In genomic region chr13:19818223-19818842, GRCh38 we compare ENCODE assay signal across 8 cellular contexts. TPM values are rescaled to one million over a fixed set of nuclear protein-coding genes. Genes with fewer than 3 reads are reported as not detected.
DNase-seq lines count a peak whose midpoint lies in the region; ATAC-seq and TF ChIP-seq lines count a peak whose summit lies in the region.

No MANE protein-coding gene starts in this region.

- ATAC-seq in activated CD4-positive, alpha-beta T cell treated with anti-CD3 and anti-CD28 coated beads for 36 hours: peak; percentile 36
- ATAC-seq in naive thymus-derived CD8-positive, alpha-beta T cell: peak in 1 of 2 donors; percentile 25
- ATAC-seq in HG02938 (IDR thresholded peaks at IDR 0.05; ENCODE audit: unreplicated experiment) (no peak), GM18505 (IDR thresholded peaks at IDR 0.05; ENCODE audit: unreplicated experiment) (no peak)

- POLR2A ChIA-PET in activated CD4-positive, alpha-beta T cell treated with anti-CD3 and anti-CD28 coated beads for 36 hours (lab: Charles Lee): no interaction called here
- POLR2A ChIA-PET in naive thymus-derived CD8-positive, alpha-beta T cell (lab: Charles Lee): interaction anchor here (0.5 kb wide), 1 partner anchor 33 kb away, joined by 6 read pairs; no protein-coding TSS in a partner anchor

- TF ChIP-seq POLR2A in vagina (IDR thresholded peaks at IDR 0.05) (no peak), GM18505 (IDR thresholded peaks at IDR 0.05; ENCODE audit: borderline replicate concordance, extremely low read depth, insufficient read depth, insufficient read length) (no peak)

- no peaks in the 10 kb centered on the region for H3K9me3 Mint-ChIP-seq in activated CD4-positive, alpha-beta T cell treated with anti-CD3 and anti-CD28 coated beads for 36 hours (ENCODE audit: low read depth)
- no peaks in the 10 kb centered on the region for H3K9me3 Mint-ChIP-seq in naive thymus-derived CD8-positive, alpha-beta T cell

- no peaks in the 10 kb centered on the region for H3K27me3 ChIP-seq in vagina

- no peak overlapping the region for H3K27ac Mint-ChIP-seq in activated CD4-positive, alpha-beta T cell treated with anti-CD3 and anti-CD28 coated beads for 36 hours
- H3K27ac Mint-ChIP-seq in naive thymus-derived CD8-positive, alpha-beta T cell: peak overlapping the region in 1 of 10 donors; percentile 25

- DNase-seq in GM13977 (ENCODE audit: low spot score) (no peak), NCI-H446 treated with DMSO at 0.1 percent for 48 hours (lab: John Stamatoyannopoulos, UW) (no peak), vagina (ENCODE audit: extremely low spot score in 2 of 2) (no peak)
- peak; percentile 64 for DNase-seq in activated CD4-positive, alpha-beta T cell treated with anti-CD3 and anti-CD28 coated beads for 36 hours
- DNase-seq in effector CD8-positive, alpha-beta T cell (lab: John Stamatoyannopoulos, UW): peak; percentile 5
- DNase-seq in naive thymus-derived CD8-positive, alpha-beta T cell: peak in 7 of 10 donors; percentile 1 to 22 (median 12)

- peaks cover 3% of the 10 kb centered on the region for H3K4me1 ChIP-seq in vagina

- peaks cover 0 to 18% of the 10 kb centered on the region in 2 donors for H3K36me3 ChIP-seq in vagina

- CTCF ChIA-PET in activated CD4-positive, alpha-beta T cell treated with anti-CD3 and anti-CD28 coated beads for 36 hours (lab: Charles Lee): interaction anchor here (0.7 to 2.0 kb wide), 4 partner anchors 11 to 27 kb away, joined by 3 to 7 read pairs (median 6); no protein-coding TSS in a partner anchor

- no peak overlapping the region for H3K27ac ChIP-seq in vagina

- TF ChIP-seq CTCF in GM13977 (IDR thresholded peaks at IDR 0.05; ENCODE audit: extremely low read depth, insufficient read depth, missing control alignments): peak; percentile 44
- TF ChIP-seq CTCF in vagina (IDR thresholded peaks at IDR 0.05): no peak

- intact Hi-C loops in activated CD4-positive, alpha-beta T cell treated with anti-CD3 and anti-CD28 coated beads for 36 hours (cut with DNase I, micrococcal nuclease): no loop called here
- intact Hi-C loops in vagina (cut with DNase I): no loop called here

- no peaks in the 10 kb centered on the region for H3K9me3 ChIP-seq in vagina

- H3K27me3 Mint-ChIP-seq in activated CD4-positive, alpha-beta T cell treated with anti-CD3 and anti-CD28 coated beads for 36 hours: no peaks in the 10 kb centered on the region
- no peaks in the 10 kb centered on the region for H3K27me3 Mint-ChIP-seq in naive thymus-derived CD8-positive, alpha-beta T cell

- no peaks in the 10 kb centered on the region for H3K4me1 Mint-ChIP-seq in activated CD4-positive, alpha-beta T cell treated with anti-CD3 and anti-CD28 coated beads for 36 hours
- H3K4me1 Mint-ChIP-seq in naive thymus-derived CD8-positive, alpha-beta T cell: peaks cover 0 to 4% (median under 1%) of the 10 kb centered on the region in 4 donors

- peaks cover 23% of the 10 kb centered on the region for H3K36me3 Mint-ChIP-seq in activated CD4-positive, alpha-beta T cell treated with anti-CD3 and anti-CD28 coated beads for 36 hours (ENCODE audit: low read depth)
- H3K36me3 Mint-ChIP-seq in naive thymus-derived CD8-positive, alpha-beta T cell: peaks cover 4 to 44% (median 17%) of the 10 kb centered on the region in 3 donors

- no peak overlapping the region for H3K4me3 Mint-ChIP-seq in activated CD4-positive, alpha-beta T cell treated with anti-CD3 and anti-CD28 coated beads for 36 hours
- no peak overlapping the region for H3K4me3 Mint-ChIP-seq in naive thymus-derived CD8-positive, alpha-beta T cell

- in situ Hi-C loops in GM13977 (cut with MboI; ENCODE audit: low pct_unique_long_range_greater_than_20kb, low sequenced_read_pairs, unreplicated experiment): no loop called here

- H3K4me3 ChIP-seq in vagina: no peak overlapping the region

RNA-seq across cellular contexts. Expression of gene PSPC1, which starts 35.6 kb away (rescaled TPM):
- 10 to 100 TPM; 60.2 to 64.0 TPM for total RNA-seq in activated CD4-positive, alpha-beta T cell treated with anti-CD3 and anti-CD28 coated beads for 36 hours
- total RNA-seq in naive thymus-derived CD8-positive, alpha-beta T cell: 10 to 100 TPM; 97.9 to 99.4 TPM
- polyA plus RNA-seq in naive thymus-derived CD8-positive, alpha-beta T cell: 10 to 100 TPM; 23.4 to 34.1 (median 26.7) TPM
- total RNA-seq in vagina: 68.0 TPM

RNA-seq across cellular contexts. Expression of gene ZMYM5, which starts 45.1 kb away (rescaled TPM):
- total RNA-seq in activated CD4-positive, alpha-beta T cell treated with anti-CD3 and anti-CD28 coated beads for 36 hours: 10 to 100 TPM in 1 of 2 experiments, 1 to 10 TPM in 1; 9.1 to 10.1 TPM
- 10 to 100 TPM; 28.0 to 33.7 TPM for total RNA-seq in naive thymus-derived CD8-positive, alpha-beta T cell
- 10 to 100 TPM; 20.7 to 27.5 (median 23.8) TPM for polyA plus RNA-seq in naive thymus-derived CD8-positive, alpha-beta T cell
- total RNA-seq in vagina: 20.9 TPM

Comparison
In these comparisons a context has a peak if more than half of its experiments do, and no peak if none do; other contexts are left out.
1. DNase-seq: peak in activated CD4-positive, alpha-beta T cell treated with anti-CD3 and anti-CD28 coated beads for 36 hours (single experiment), effector CD8-positive, alpha-beta T cell (single experiment) and naive thymus-derived CD8-positive, alpha-beta T cell (7 of 10); none in GM13977 (single experiment), NCI-H446 treated with DMSO at 0.1 percent for 48 hours (single experiment) and vagina (0 of 2).